ENCODE assay signal across 14 cellular contexts in genomic region chr9:21997480-21997879, GRCh38. TPM values are rescaled to one million over a fixed set of nuclear protein-coding genes. Genes with fewer than 3 reads are reported as not detected.
DNase-seq lines count a peak whose midpoint lies in the region; ATAC-seq and TF ChIP-seq lines count a peak whose summit lies in the region.
"Had no signal": no experiment of that assay in that cellular context is flagged by ENCODE, and none has a peak within 500 bp of the region (broad histone marks: within the 10 kb centered on the region; RNA-seq: fewer than 3 reads in every experiment).

No MANE protein-coding gene starts in this region.

- ATAC-seq in PC-3: no peak
- ATAC-seq: HCT116 had no signal

- no peak overlapping the region for H2AFZ ChIP-seq in KMS-11 (ENCODE audit: low read depth)
- H2AFZ ChIP-seq in PC-3 (ENCODE audit: low read length): no peak overlapping the region

- H3K4me3 ChIP-seq in KMS-11 (IDR thresholded peaks at IDR 0.05; ENCODE audit: insufficient read depth, low read depth, low read length) (no peak overlapping the region), PC-3 (ENCODE audit: low read length) (no peak overlapping the region)

- H3K9ac ChIP-seq in KMS-11: no peak overlapping the region
- no peak overlapping the region for H3K9ac ChIP-seq in PC-3 (ENCODE audit: low read length)

- H3K4me2 ChIP-seq in KMS-11: peak overlapping the region; percentile 92
- H3K4me2 ChIP-seq in PC-3 (ENCODE audit: low read length): peak overlapping the region; percentile 4; the same call in 1 of the 2 replicates

- BruUV-seq in PC-3 (replicated peaks; lab: Mats Ljungman, UMichigan): no TSS peak

- H3K9me3 ChIP-seq in PC-3 (ENCODE audit: low read length): no peaks in the 10 kb centered on the region
- H3K9me3 ChIP-seq: Caco-2 had no signal

- no peaks in the 10 kb centered on the region for H3K9me3 Mint-ChIP-seq in activated naive CD4-positive, alpha-beta T cell treated with anti-CD3 and anti-CD28 coated beads, Interleukin-2, amount 50 U/mL, for 24 hours
- no peaks in the 10 kb centered on the region for H3K9me3 Mint-ChIP-seq in chondrocyte (ENCODE audit: low read depth)
- H3K9me3 Mint-ChIP-seq: CD8-positive, alpha-beta memory T cell had no signal

- H3K4me3 Mint-ChIP-seq in activated naive CD4-positive, alpha-beta T cell treated with anti-CD3 and anti-CD28 coated beads, Interleukin-2, amount 50 U/mL, for 24 hours: no peak overlapping the region
- H3K4me3 Mint-ChIP-seq in chondrocyte (ENCODE audit: unreplicated experiment): no peak overlapping the region

- no peak for DNase-seq in activated naive CD4-positive, alpha-beta T cell treated with Interleukin-2 at 50 U/mL for 16 hours
- no peak for DNase-seq in PC-3
- no peak for DNase-seq in chondrocyte (ENCODE audit: low spot score)
- no peak for DNase-seq in ureter (ENCODE audit: low spot score)
- no peak for DNase-seq in dedifferentiated amniotic fluid mesenchymal stem cell (ENCODE audit: extremely low spot score)
- DNase-seq in iPS-NIHi11 (ENCODE audit: low spot score): no peak
- DNase-seq: Caco-2; CD8-positive, alpha-beta memory T cell had no signal

- no peaks in the 10 kb centered on the region for H3K27me3 ChIP-seq in KMS-11 (ENCODE audit: insufficient read depth, low read depth)
- H3K27me3 ChIP-seq in PC-3 (ENCODE audit: low read length): no peaks in the 10 kb centered on the region

- peaks cover 13% of the 10 kb centered on the region for H3K4me1 Mint-ChIP-seq in activated naive CD4-positive, alpha-beta T cell treated with anti-CD3 and anti-CD28 coated beads, Interleukin-2, amount 50 U/mL, for 24 hours
- H3K4me1 Mint-ChIP-seq in chondrocyte (ENCODE audit: low read depth): peaks cover 39% of the 10 kb centered on the region

- POLR2A ChIA-PET in PC-3 (lab: Charles Lee; ENCODE audit: unreplicated experiment): no interaction called here

- CTCF ChIA-PET in PC-3 (lab: Charles Lee): no interaction called here

- no peaks in the 10 kb centered on the region for H3F3A ChIP-seq in PC-3 (ENCODE audit: low read length, unreplicated experiment)

- H3K4me1 ChIP-seq in KMS-11 (ENCODE audit: low read depth, poor library complexity, severe bottlenecking) (peaks cover 54% of the 10 kb centered on the region), PC-3 (ENCODE audit: insufficient read depth, low read length) (peaks cover 22% of the 10 kb centered on the region)

- H3K79me2 ChIP-seq in KMS-11 (ENCODE audit: insufficient read depth, low read depth): peaks cover 85% of the 10 kb centered on the region
- peaks cover 87% of the 10 kb centered on the region for H3K79me2 ChIP-seq in PC-3 (ENCODE audit: low read length)

- peak overlapping the region; percentile 31 for H3K27ac Mint-ChIP-seq in activated naive CD4-positive, alpha-beta T cell treated with anti-CD3 and anti-CD28 coated beads, Interleukin-2, amount 50 U/mL, for 24 hours
- H3K27ac Mint-ChIP-seq in chondrocyte (ENCODE audit: unreplicated experiment): peak overlapping the region; percentile 63
- H3K27ac Mint-ChIP-seq: CD14-positive monocyte had no signal

- H4K20me1 ChIP-seq in KMS-11 (ENCODE audit: insufficient read depth) (no peaks in the 10 kb centered on the region), PC-3 (ENCODE audit: low read length) (0 out of 2 replicates have a peak, but pooled peaks cover 4% of the 10 kb centered on the region)

- H3K9me2 ChIP-seq in PC-3 (replicated peaks; ENCODE audit: low read length): no peaks in the 10 kb centered on the region

- H3K27ac ChIP-seq in KMS-11 (no peak overlapping the region; the same call in 1 of the 2 replicates), PC-3 (ENCODE audit: low read length) (no peak overlapping the region)
- H3K27ac ChIP-seq: 22Rv1 had no signal

- H3K27me3 Mint-ChIP-seq in activated naive CD4-positive, alpha-beta T cell treated with anti-CD3 and anti-CD28 coated beads, Interleukin-2, amount 50 U/mL, for 24 hours: peaks cover 31% of the 10 kb centered on the region
- H3K27me3 Mint-ChIP-seq in chondrocyte (ENCODE audit: low read depth): no peaks in the 10 kb centered on the region

- H3K36me3 ChIP-seq in KMS-11 (ENCODE audit: insufficient read depth) (peaks cover 7% of the 10 kb centered on the region; the same call in 1 of the 2 replicates), PC-3 (ENCODE audit: low read depth, low read length) (no peaks in the 10 kb centered on the region)

- no peak for TF ChIP-seq CTCF in KMS-11 (conservative IDR thresholded peaks at IDR 0.05; ENCODE audit: low read depth, low read length)
- no peak for TF ChIP-seq CTCF in PC-3 (conservative IDR thresholded peaks at IDR 0.05; ENCODE audit: low read depth, low read length)
- no peak for TF ChIP-seq CTCF in chondrocyte (IDR thresholded peaks at IDR 0.05)

- intact Hi-C loops in PC-3 (cut with micrococcal nuclease): loop anchor here (10.0 kb wide), 1 partner anchor 447 kb away; the partner anchor contains the start of gene DMRTA1

- no peaks in the 10 kb centered on the region for H3K36me3 Mint-ChIP-seq in activated naive CD4-positive, alpha-beta T cell treated with anti-CD3 and anti-CD28 coated beads, Interleukin-2, amount 50 U/mL, for 24 hours
- H3K36me3 Mint-ChIP-seq in chondrocyte (ENCODE audit: low read depth): no peaks in the 10 kb centered on the region

RNA-seq across cellular contexts. Expression of gene CDKN2B-AS1, which starts 2.9 kb away (rescaled TPM):
- total RNA-seq in PC-3 (2014; rRNA removed) (0.40 and 2.0 TPM in 2 replicates), chondrocyte (3.2 to 7.5 TPM (median 3.5 TPM) in 3 replicates), ureter (1.5 TPM)
- total RNA-seq: A673 had no signal

RNA-seq across cellular contexts. Expression of gene CDKN2A, which starts 3.3 kb away (rescaled TPM):
- total RNA-seq in PC-3 (2014; rRNA removed) (273 and 293 TPM in 2 replicates), chondrocyte (20.7 to 31.7 TPM (median 21.2 TPM) in 3 replicates), ureter (1.7 TPM)
- total RNA-seq: A673 had no signal

RNA-seq across cellular contexts. Expression of gene CDKN2B, which starts 11.6 kb away (rescaled TPM):
- 32.2 and 32.7 TPM in 2 replicates for total RNA-seq in PC-3 (2014; rRNA removed)
- total RNA-seq in chondrocyte: 247 to 252 TPM (median 247 TPM) in 3 replicates
- total RNA-seq in ureter: 6.1 TPM
- total RNA-seq: A673 had no signal
